ENCODE assay signal across 15 cellular contexts in the genomic region with DNA sequence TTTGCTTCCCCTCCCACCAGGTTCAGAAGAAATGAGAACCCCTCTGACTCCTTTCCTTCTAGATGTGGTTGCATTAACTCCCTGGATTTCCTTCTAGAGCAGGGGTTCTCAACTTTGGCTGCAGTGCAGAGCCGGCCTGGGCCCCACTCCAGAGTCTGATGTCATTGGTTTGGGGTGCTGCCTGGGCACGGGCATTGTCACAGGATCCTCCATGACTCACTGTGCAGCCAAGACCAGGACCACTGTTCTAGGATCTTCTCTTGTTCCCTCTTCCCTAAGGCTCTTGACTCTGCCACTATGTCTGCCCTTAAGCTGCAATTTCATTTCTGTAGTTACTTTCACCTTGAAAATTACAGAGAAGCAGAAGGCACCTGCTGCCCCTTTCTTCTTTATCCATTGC. TPM values are rescaled to one million over a fixed set of nuclear protein-coding genes. Genes with fewer than 3 reads are reported as not detected.
A peak's percentile ranks its signal among the peaks of the same experiment; 100 is the strongest.
DNase-seq lines count a peak whose midpoint lies in the region; ATAC-seq and TF ChIP-seq lines count a peak whose summit lies in the region.
"Had no signal": no experiment of that assay in that cellular context is flagged by ENCODE, and none has a peak within 500 bp of the region (broad histone marks: within the 10 kb centered on the region; RNA-seq: fewer than 3 reads in every experiment).

No MANE protein-coding gene starts in this region.

- intact Hi-C loops in PC-3 (cut with micrococcal nuclease), result no loop called here

- H3K9me3 Mint-ChIP-seq in T-cell, result no peaks in the 10 kb centered on the region
- H3K9me3 Mint-ChIP-seq: CD8-positive, alpha-beta T cell had no signal

- H3F3A ChIP-seq in PC-3 (ENCODE audit: low read length, unreplicated experiment), result peaks cover 8% of the 10 kb centered on the region

- H3K4me2 ChIP-seq in PC-3 (ENCODE audit: low read length), result peak overlapping the region; percentile 55

- POLR2A ChIA-PET in PC-3 (lab: Charles Lee; ENCODE audit: unreplicated experiment), result no interaction called here
- POLR2A ChIA-PET in T-cell (lab: Charles Lee), result interaction anchor here in 1 of 2 donors (0.5 kb wide), 1 partner anchor 1317 kb away, joined by 4 read pairs; no protein-coding TSS in a partner anchor

- no peak for ATAC-seq in PC-3
- ATAC-seq in T-cell (replicated peaks in 1 of 4), result no peak
- no peak for ATAC-seq in GM18511 (IDR thresholded peaks at IDR 0.05; ENCODE audit: unreplicated experiment)
- ATAC-seq: CD8-positive, alpha-beta T cell; stimulated activated naive CD8-positive, alpha-beta T cell treated with anti-CD3 and anti-CD28 coated beads, Interleukin-15, Interleukin-2, amounts not matched to agents 100 U/mL and 50 U/mL, for 24 hours had no signal

- H3K4me3 Mint-ChIP-seq in T-cell, result no peak overlapping the region
- H3K4me3 Mint-ChIP-seq: CD8-positive, alpha-beta T cell had no signal

- H3K4me1 Mint-ChIP-seq in T-cell, result peaks cover 2 to 4% (median 2%) of the 10 kb centered on the region in 3 donors

- TF ChIP-seq CTCF in AG10803 (conservative IDR thresholded peaks at IDR 0.05; ENCODE audit: low read length), result no peak
- no peak for TF ChIP-seq CTCF in PC-3 (conservative IDR thresholded peaks at IDR 0.05; ENCODE audit: low read depth, low read length)

- no peaks in the 10 kb centered on the region for H3K27me3 ChIP-seq in PC-3 (ENCODE audit: low read length)

- no peaks in the 10 kb centered on the region for H3K9me3 ChIP-seq in PC-3 (ENCODE audit: low read length)
- H3K9me3 ChIP-seq: HAP-1 had no signal

- peaks cover 10% of the 10 kb centered on the region for H3K36me3 ChIP-seq in PC-3 (ENCODE audit: low read depth, low read length)
- H3K36me3 ChIP-seq: HAP-1 had no signal

- H3K4me1 ChIP-seq in PC-3 (ENCODE audit: insufficient read depth, low read length), result peaks cover 61% of the 10 kb centered on the region

- BruUV-seq in PC-3 (replicated peaks; lab: Mats Ljungman, UMichigan), result no TSS peak

- H3K4me3 ChIP-seq in AG10803 (ENCODE audit: low read length) (no peak overlapping the region), PC-3 (ENCODE audit: low read length) (no peak overlapping the region)
- H3K4me3 ChIP-seq: HAP-1, skin epidermis had no signal

- no peak overlapping the region for H2AFZ ChIP-seq in PC-3 (ENCODE audit: low read length)

- no peaks in the 10 kb centered on the region for H4K20me1 ChIP-seq in PC-3 (ENCODE audit: low read length)

- CTCF ChIA-PET in PC-3 (lab: Charles Lee), result no interaction called here
- CTCF ChIA-PET in T-cell (lab: Charles Lee), result no interaction called here

- no peaks in the 10 kb centered on the region for H3K36me3 Mint-ChIP-seq in T-cell
- H3K36me3 Mint-ChIP-seq: CD8-positive, alpha-beta T cell had no signal

- peak; percentile 35 for DNase-seq in AG10803 (ENCODE audit: low read depth)
- DNase-seq in PC-3, result peak; percentile 21
- DNase-seq in epithelial cell of prostate (ENCODE audit: low read depth, low spot score), result no peak
- peak; percentile 48 for DNase-seq in mucosa of gallbladder (ENCODE audit: low spot score)
- DNase-seq in T1000 (lab: John Stamatoyannopoulos, UW), result no peak
- no peak for DNase-seq in T-cell
- no peak for DNase-seq in NCI-H345 (lab: John Stamatoyannopoulos, UW)
- DNase-seq: activated T-cell treated with anti-CD3 and anti-CD28 coated beads for 4 hours; CD8-positive, alpha-beta T cell; cortex of kidney; kidney glomerular epithelial cell; stimulated activated naive CD8-positive, alpha-beta T cell treated with anti-CD3 and anti-CD28 coated beads, Interleukin-15, Interleukin-2, amounts not matched to agents 100 U/mL and 50 U/mL, for 24 hours had no signal

- H3K27ac Mint-ChIP-seq in T-cell, result no peak overlapping the region
- H3K27ac Mint-ChIP-seq: CD8-positive, alpha-beta T cell had no signal

- peaks cover 0 to 8% of the 10 kb centered on the region in 2 donors for H3K27me3 Mint-ChIP-seq in T-cell

- H3K79me2 ChIP-seq in PC-3 (ENCODE audit: low read length), result peaks cover 94% of the 10 kb centered on the region

- no peaks in the 10 kb centered on the region for H3K9me2 ChIP-seq in PC-3 (replicated peaks; ENCODE audit: low read length)

- peak overlapping the region; percentile 98 for H3K27ac ChIP-seq in PC-3 (ENCODE audit: low read length)
- peak overlapping the region; percentile 68 for H3K27ac ChIP-seq in epithelial cell of prostate

- H3K9ac ChIP-seq in PC-3 (ENCODE audit: low read length), result peak overlapping the region; percentile 86

RNA-seq across cellular contexts. Expression of gene TBC1D8, which starts 31.8 kb away (rescaled TPM):
- total RNA-seq in PC-3 (2014; rRNA removed), result 39.7 and 41.7 TPM in 2 replicates
- total RNA-seq in mucosa of gallbladder, result 72.1 TPM
- 1 to 10 TPM in 4 of 5 donors, under 1 TPM in 1; 0.40 to 2.1 (median 2.0) TPM for total RNA-seq in T-cell

Comparison
In these comparisons a context has a peak if more than half of its experiments do, and no peak if none do; other contexts are left out.
1. DNase-seq: peak in AG10803 (single experiment), PC-3 (single experiment) and mucosa of gallbladder (single experiment); none in epithelial cell of prostate (single experiment), T1000 (single experiment), T-cell (0 of 34) and NCI-H345 (single experiment).
2. RNA of gene TBC1D8, which starts 31.8 kb away (total RNA-seq): 72.1 TPM in mucosa of gallbladder (single experiment) and 39.7 to 41.7 TPM in PC-3; 0.40 to 2.1 TPM in T-cell; every median in the first group is over 10 times any median in the second.